ENCODE assay signal across 8 cellular contexts in the genomic region with DNA sequence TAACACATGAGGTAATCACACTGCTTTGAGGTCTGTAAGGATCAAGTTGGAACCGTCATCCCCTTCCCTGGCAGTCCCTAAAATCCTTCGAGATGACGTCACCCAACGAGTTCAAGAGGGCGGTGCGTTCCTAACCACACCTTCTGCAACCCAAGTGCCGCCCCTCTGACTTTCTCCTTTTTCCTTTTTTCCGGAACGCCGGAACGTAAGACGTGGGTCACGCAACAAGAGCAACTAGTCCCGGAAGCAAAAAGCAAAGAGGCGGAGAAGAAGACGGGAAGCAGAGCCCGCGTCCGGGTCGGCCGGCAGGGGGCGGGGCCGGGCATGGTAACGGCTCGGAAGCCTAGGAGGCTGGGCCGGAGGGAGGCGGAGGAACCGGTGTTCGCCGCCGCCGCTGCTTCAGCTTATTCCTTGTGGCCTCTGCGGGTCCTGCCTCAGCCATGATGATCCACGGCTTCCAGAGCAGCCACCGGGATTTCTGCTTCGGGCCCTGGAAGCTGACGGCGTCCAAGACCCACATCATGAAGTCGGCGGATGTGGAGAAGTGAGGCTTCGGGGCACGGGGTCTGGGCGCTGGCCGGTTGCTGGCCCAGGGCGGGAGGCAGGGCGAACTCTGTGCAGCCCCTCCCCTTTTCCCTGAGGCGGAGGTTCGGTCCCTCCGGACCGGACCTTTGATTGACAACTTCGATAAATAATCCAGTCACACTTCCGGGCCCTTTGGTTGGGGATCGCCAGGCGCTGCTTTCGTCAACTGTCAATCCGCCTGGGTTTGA. TPM values are rescaled to one million over a fixed set of nuclear protein-coding genes. Genes with fewer than 3 reads are reported as not detected.
DNase-seq lines count a peak whose midpoint lies in the region; ATAC-seq and TF ChIP-seq lines count a peak whose summit lies in the region.

A gene (plus strand): TSS at position 325 of the 773 bp plus-strand sequence. CDS start 116 bp downstream, at position 441.

- ATAC-seq in HG02885 (IDR thresholded peaks at IDR 0.05; ENCODE audit: poor library complexity, unreplicated experiment) (peak; percentile 96), T-helper 17 cell (peak; percentile 89), psoas muscle (peak; percentile 96 to 99 (median 98))

- no peak within 1 kb of the TSS for H3K27ac Mint-ChIP-seq in T-helper 17 cell

- peaks cover 3% of the 10 kb centered on the region for H3K4me1 Mint-ChIP-seq in T-helper 17 cell

- H3K4me3 ChIP-seq in right atrium auricular region (peak within 1 kb of the TSS; percentile 72 to 86), psoas muscle (peak within 1 kb of the TSS; percentile 74), uterus (peak within 1 kb of the TSS; percentile 59 to 86)

- H3K27ac ChIP-seq in right atrium auricular region (peak within 1 kb of the TSS; percentile 93 to 94), psoas muscle (peak within 1 kb of the TSS; percentile 88), uterus (peak within 1 kb of the TSS; percentile 86 to 88)

- intact Hi-C loops in psoas muscle (cut with DNase I) (loop anchor here in 1 of 2 donors (5.0 kb wide), 1 partner anchor 48 kb away; a partner anchor contains a TSS), uterus (cut with DNase I; ENCODE audit: low total_unique reads) (no loop called here)

- H3K4me1 ChIP-seq in right atrium auricular region (peaks cover 0 to 8% of the 10 kb centered on the region in 2 donors), psoas muscle (peaks cover 10% of the 10 kb centered on the region), uterus (no peaks in the 10 kb centered on the region)

- H3K9me3 ChIP-seq in T-helper 17 cell (ENCODE audit: control insufficient read depth, low read length, poor library complexity, severe bottlenecking) (no peaks in the 10 kb centered on the region), right atrium auricular region (no peaks in the 10 kb centered on the region), psoas muscle (no peaks in the 10 kb centered on the region), uterus (no peaks in the 10 kb centered on the region)

- H3K4me3 Mint-ChIP-seq in T-helper 17 cell: no peak within 1 kb of the TSS

- TF ChIP-seq POLR2A in GM15510 (IDR thresholded peaks at IDR 0.05; ENCODE audit: borderline replicate concordance, extremely low read depth, insufficient read length): peak; percentile 87
- peak; percentile 55 to 86 for TF ChIP-seq POLR2A in uterus (IDR thresholded peaks at IDR 0.05)

- H3K36me3 ChIP-seq in right atrium auricular region (no peaks in the 10 kb centered on the region), psoas muscle (ENCODE audit: insufficient read depth in 1 of 2, low read depth in 1 of 2) (no peaks in the 10 kb centered on the region), uterus (no peaks in the 10 kb centered on the region)

- 0 to 1% (median 1%) methylated on average over 51 to 56 of the region's 56 CpGs for WGBS in psoas muscle, 3 donors

- DNase-seq in NCI-H1694 (lab: John Stamatoyannopoulos, UW): peak; percentile 97
- DNase-seq in T-helper 17 cell: peak; percentile 88 to 93 (median 89)
- DNase-seq in anterior cingulate cortex (lab: John Stamatoyannopoulos, UW): peak; percentile 65 to 97 (median 92)
- DNase-seq in right atrium auricular region (ENCODE audit: low spot score): peak; percentile 97
- peak; percentile 96 for DNase-seq in psoas muscle
- peak; percentile 96 to 97 for DNase-seq in uterus

- peaks cover 3% of the 10 kb centered on the region for H3K36me3 Mint-ChIP-seq in T-helper 17 cell (ENCODE audit: low read depth)

- H3K27me3 ChIP-seq in right atrium auricular region (no peaks in the 10 kb centered on the region), psoas muscle (ENCODE audit: insufficient read depth in 3 of 3, low read length in 2 of 3) (no peaks in the 10 kb centered on the region), uterus (no peaks in the 10 kb centered on the region)

- peaks cover 9% of the 10 kb centered on the region for H3K27me3 Mint-ChIP-seq in T-helper 17 cell

- peak; percentile 72 to 76 for TF ChIP-seq CTCF in right atrium auricular region (IDR thresholded peaks at IDR 0.05)
- TF ChIP-seq CTCF in psoas muscle (IDR thresholded peaks at IDR 0.05): peak; percentile 73
- peak; percentile 59 to 88 (median 70) for TF ChIP-seq CTCF in uterus (IDR thresholded peaks at IDR 0.05)

RNA-seq across cellular contexts. Expression of the gene that starts here (rescaled TPM):
- 10 to 100 TPM; 17.5 to 22.6 TPM for total RNA-seq in T-helper 17 cell
- total RNA-seq in right atrium auricular region: 10 to 100 TPM; 26.9 to 31.9 TPM
- 10 to 100 TPM; 27.1 to 34.7 (median 31.2) TPM for total RNA-seq in psoas muscle
- 10 to 100 TPM; 15.3 to 32.8 (median 30.7) TPM for polyA plus RNA-seq in psoas muscle
- total RNA-seq in uterus: 10 to 100 TPM in 3 of 4 donors, 1 to 10 TPM in 1; 9.5 to 59.2 (median 28.3) TPM

Comparison
In these comparisons a context has a peak if more than half of its experiments do, and no peak if none do; other contexts are left out.
1. Peak in every context shown above with its lines: DNase-seq, ATAC-seq, H3K4me3 ChIP-seq and H3K27ac ChIP-seq.